Comparison of ENCODE assay signal across 19 cellular contexts in genomic region chr11:113176561-113176960, GRCh38.
DNase-seq lines count a peak whose midpoint lies in the region; ATAC-seq and TF ChIP-seq lines count a peak whose summit lies in the region.
"Had no signal": no experiment of that assay in that cellular context is flagged by ENCODE, and none has a peak within 500 bp of the region (broad histone marks: within the 10 kb centered on the region; RNA-seq: fewer than 3 reads in every experiment).

No MANE protein-coding gene starts in this region.

- no peak for ATAC-seq in HG02884 (IDR thresholded peaks at IDR 0.05; ENCODE audit: unreplicated experiment)
- ATAC-seq in activated naive CD8-positive, alpha-beta T cell treated with anti-CD3 and anti-CD28 coated beads, Interleukin-2, amount 50 U/mL, for 24 hours = no peak
- ATAC-seq: CD8-positive, alpha-beta T cell; lower lobe of right lung; stimulated activated naive CD8-positive, alpha-beta T cell treated with anti-CD3 and anti-CD28 coated beads, Interleukin-15, amount 100 ng/mL, for 72 hours had no signal

- H3K9me3 Mint-ChIP-seq in chondrocyte (ENCODE audit: low read depth) = no peaks in the 10 kb centered on the region
- H3K9me3 Mint-ChIP-seq in activated CD4-positive, alpha-beta memory T cell treated with anti-CD3 and anti-CD28 coated beads for 36 hours = no peaks in the 10 kb centered on the region
- H3K9me3 Mint-ChIP-seq in activated naive CD8-positive, alpha-beta T cell treated with anti-CD3 and anti-CD28 coated beads, Interleukin-2, amount 50 U/mL, for 24 hours = no peaks in the 10 kb centered on the region
- H3K9me3 Mint-ChIP-seq: CD8-positive, alpha-beta T cell; HFFc6; stimulated activated naive CD8-positive, alpha-beta T cell treated with anti-CD3 and anti-CD28 coated beads, Interleukin-15, amount 100 ng/mL, for 72 hours had no signal

- POLR2A ChIA-PET in activated CD4-positive, alpha-beta memory T cell treated with anti-CD3 and anti-CD28 coated beads for 36 hours (lab: Charles Lee) = no interaction called here

- no peaks in the 10 kb centered on the region for H3K36me3 Mint-ChIP-seq in chondrocyte (ENCODE audit: low read depth)
- H3K36me3 Mint-ChIP-seq in activated CD4-positive, alpha-beta memory T cell treated with anti-CD3 and anti-CD28 coated beads for 36 hours = no peaks in the 10 kb centered on the region
- no peaks in the 10 kb centered on the region for H3K36me3 Mint-ChIP-seq in activated naive CD8-positive, alpha-beta T cell treated with anti-CD3 and anti-CD28 coated beads, Interleukin-2, amount 50 U/mL, for 24 hours (ENCODE audit: low read depth)
- H3K36me3 Mint-ChIP-seq: CD8-positive, alpha-beta T cell had no signal

- no peak for TF ChIP-seq CTCF in chondrocyte (IDR thresholded peaks at IDR 0.05)

- DNase-seq in DMS79 treated with DMSO at 0.1 percent for 48 hours (lab: John Stamatoyannopoulos, UW) = peak; percentile 76
- peak; percentile 35 for DNase-seq in M059J (ENCODE audit: low read depth)
- DNase-seq in chondrocyte (ENCODE audit: low spot score) = no peak
- peak; percentile 34 for DNase-seq in left kidney (ENCODE audit: low read depth, low spot score)
- no peak for DNase-seq in stimulated activated CD4-positive, alpha-beta T cell treated with anti-CD3 and anti-CD28 coated beads, Interleukin-4, amount 100 ng/mL, for 24 hours
- DNase-seq in activated CD4-positive, alpha-beta memory T cell treated with anti-CD3 and anti-CD28 coated beads for 36 hours = no peak
- no peak for DNase-seq in activated naive CD8-positive, alpha-beta T cell treated with anti-CD3 and anti-CD28 coated beads, Interleukin-2, amount 50 U/mL, for 24 hours
- DNase-seq: activated CD4-positive, alpha-beta T cell treated with anti-CD3 and anti-CD28 coated beads, Interleukin-2, amount 50 U/mL, for 1 hour; activated CD8-positive, alpha-beta memory T cell treated with anti-CD3 and anti-CD28 coated beads, Interleukin-2, amount 50 U/mL, for 4 hours; caudate nucleus; CD8-positive, alpha-beta T cell; HFFc6; lower lobe of right lung; NCI-H1417 treated with DMSO at 0.1 percent for 48 hours; NCI-H69; nucleus accumbens; stimulated activated CD4-positive, alpha-beta T cell treated with anti-CD3 and anti-CD28 coated beads, Interleukin-4, amount 100 ng/mL, for 4 hours; stimulated activated naive CD8-positive, alpha-beta T cell treated with anti-CD3 and anti-CD28 coated beads, Interleukin-15, amount 100 ng/mL, for 72 hours had no signal

- CTCF ChIA-PET in activated CD4-positive, alpha-beta memory T cell treated with anti-CD3 and anti-CD28 coated beads for 36 hours (lab: Charles Lee) = no interaction called here

- peaks cover 27% of the 10 kb centered on the region for H3K4me1 Mint-ChIP-seq in chondrocyte (ENCODE audit: low read depth)
- H3K4me1 Mint-ChIP-seq in activated CD4-positive, alpha-beta memory T cell treated with anti-CD3 and anti-CD28 coated beads for 36 hours (ENCODE audit: low read depth) = no peaks in the 10 kb centered on the region
- no peaks in the 10 kb centered on the region for H3K4me1 Mint-ChIP-seq in activated naive CD8-positive, alpha-beta T cell treated with anti-CD3 and anti-CD28 coated beads, Interleukin-2, amount 50 U/mL, for 24 hours
- H3K4me1 Mint-ChIP-seq: stimulated activated naive CD8-positive, alpha-beta T cell treated with anti-CD3 and anti-CD28 coated beads, Interleukin-15, amount 100 ng/mL, for 72 hours had no signal

- H3K27ac Mint-ChIP-seq in chondrocyte (ENCODE audit: unreplicated experiment) = peak overlapping the region; percentile 61
- no peak overlapping the region for H3K27ac Mint-ChIP-seq in activated CD4-positive, alpha-beta memory T cell treated with anti-CD3 and anti-CD28 coated beads for 36 hours
- H3K27ac Mint-ChIP-seq in activated naive CD8-positive, alpha-beta T cell treated with anti-CD3 and anti-CD28 coated beads, Interleukin-2, amount 50 U/mL, for 24 hours = no peak overlapping the region
- H3K27ac Mint-ChIP-seq: CD8-positive, alpha-beta T cell; HFFc6; stimulated activated naive CD8-positive, alpha-beta T cell treated with anti-CD3 and anti-CD28 coated beads, Interleukin-15, amount 100 ng/mL, for 72 hours had no signal

- H3K27me3 Mint-ChIP-seq in chondrocyte (ENCODE audit: low read depth) = no peaks in the 10 kb centered on the region
- H3K27me3 Mint-ChIP-seq in activated CD4-positive, alpha-beta memory T cell treated with anti-CD3 and anti-CD28 coated beads for 36 hours = peaks cover 15% of the 10 kb centered on the region
- H3K27me3 Mint-ChIP-seq in activated naive CD8-positive, alpha-beta T cell treated with anti-CD3 and anti-CD28 coated beads, Interleukin-2, amount 50 U/mL, for 24 hours = peaks cover 16% of the 10 kb centered on the region

- H3K4me3 Mint-ChIP-seq in chondrocyte (ENCODE audit: unreplicated experiment) = no peak overlapping the region
- H3K4me3 Mint-ChIP-seq in activated CD4-positive, alpha-beta memory T cell treated with anti-CD3 and anti-CD28 coated beads for 36 hours = no peak overlapping the region
- H3K4me3 Mint-ChIP-seq in activated naive CD8-positive, alpha-beta T cell treated with anti-CD3 and anti-CD28 coated beads, Interleukin-2, amount 50 U/mL, for 24 hours = no peak overlapping the region
- H3K4me3 Mint-ChIP-seq: CD8-positive, alpha-beta T cell; HFFc6; stimulated activated naive CD8-positive, alpha-beta T cell treated with anti-CD3 and anti-CD28 coated beads, Interleukin-15, amount 100 ng/mL, for 72 hours had no signal

- intact Hi-C loops in activated CD4-positive, alpha-beta memory T cell treated with anti-CD3 and anti-CD28 coated beads for 36 hours (cut with micrococcal nuclease) = no loop called here

Comparison
In these comparisons a context has a peak if more than half of its experiments do, and no peak if none do; other contexts are left out.
1. DNase-seq: peak in DMS79 treated with DMSO at 0.1 percent for 48 hours (single experiment), M059J (single experiment) and left kidney (single experiment); none in chondrocyte (single experiment), stimulated activated CD4-positive, alpha-beta T cell treated with anti-CD3 and anti-CD28 coated beads, Interleukin-4, amount 100 ng/mL, for 24 hours (single experiment), activated CD4-positive, alpha-beta memory T cell treated with anti-CD3 and anti-CD28 coated beads for 36 hours (single experiment) and activated naive CD8-positive, alpha-beta T cell treated with anti-CD3 and anti-CD28 coated beads, Interleukin-2, amount 50 U/mL, for 24 hours (single experiment).